1 cellular context compared by ENCODE assay signal in the genomic region with DNA sequence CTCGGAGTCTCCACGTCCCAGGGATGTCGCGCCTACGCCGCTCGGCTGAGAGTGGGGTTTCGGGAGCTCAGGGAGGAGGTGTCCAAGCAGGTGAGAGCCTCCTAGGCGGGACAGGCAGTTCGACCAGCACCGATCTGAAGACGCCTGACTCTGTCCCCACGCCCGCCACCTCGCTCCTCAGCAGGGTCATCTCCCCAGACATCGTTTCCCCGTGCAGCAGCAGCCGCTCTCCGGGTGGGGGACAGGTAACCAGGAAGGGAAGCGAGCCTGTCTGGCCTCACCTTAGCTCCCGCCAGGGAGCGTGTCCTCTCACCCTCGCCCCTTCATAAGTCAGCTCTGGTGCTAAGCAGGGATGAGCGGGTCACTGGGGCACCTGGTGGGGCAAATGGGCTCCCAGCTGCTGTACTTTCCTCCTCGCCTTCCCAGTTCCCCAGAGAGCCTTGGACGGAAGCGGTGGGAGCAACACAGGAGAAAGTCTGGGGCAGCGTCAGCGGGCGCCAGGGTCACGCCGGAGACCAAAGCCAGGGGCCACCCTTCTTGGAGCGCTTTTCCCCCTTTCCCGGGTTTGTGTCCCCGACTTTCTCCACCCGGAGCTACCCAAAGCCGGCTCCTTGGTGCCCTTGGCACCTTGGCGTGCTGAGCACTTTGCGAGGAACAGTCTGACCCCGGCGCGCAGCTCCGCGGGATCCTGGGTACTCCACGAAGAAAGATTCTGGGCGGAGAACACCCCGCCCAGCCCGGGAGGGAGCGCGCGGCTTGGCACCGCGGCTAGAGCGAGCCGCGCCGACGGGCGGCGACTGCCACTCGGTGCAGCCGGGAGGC.
TF ChIP-seq lines count a peak whose summit lies in the region.

No MANE protein-coding gene starts in this region.

TF ChIP-seq in GM23338, 12 proteins besides CTCF, POLR2A, EP300 and RAD21 (continued from another document):
- TF ChIP-seq, protein P1, sequence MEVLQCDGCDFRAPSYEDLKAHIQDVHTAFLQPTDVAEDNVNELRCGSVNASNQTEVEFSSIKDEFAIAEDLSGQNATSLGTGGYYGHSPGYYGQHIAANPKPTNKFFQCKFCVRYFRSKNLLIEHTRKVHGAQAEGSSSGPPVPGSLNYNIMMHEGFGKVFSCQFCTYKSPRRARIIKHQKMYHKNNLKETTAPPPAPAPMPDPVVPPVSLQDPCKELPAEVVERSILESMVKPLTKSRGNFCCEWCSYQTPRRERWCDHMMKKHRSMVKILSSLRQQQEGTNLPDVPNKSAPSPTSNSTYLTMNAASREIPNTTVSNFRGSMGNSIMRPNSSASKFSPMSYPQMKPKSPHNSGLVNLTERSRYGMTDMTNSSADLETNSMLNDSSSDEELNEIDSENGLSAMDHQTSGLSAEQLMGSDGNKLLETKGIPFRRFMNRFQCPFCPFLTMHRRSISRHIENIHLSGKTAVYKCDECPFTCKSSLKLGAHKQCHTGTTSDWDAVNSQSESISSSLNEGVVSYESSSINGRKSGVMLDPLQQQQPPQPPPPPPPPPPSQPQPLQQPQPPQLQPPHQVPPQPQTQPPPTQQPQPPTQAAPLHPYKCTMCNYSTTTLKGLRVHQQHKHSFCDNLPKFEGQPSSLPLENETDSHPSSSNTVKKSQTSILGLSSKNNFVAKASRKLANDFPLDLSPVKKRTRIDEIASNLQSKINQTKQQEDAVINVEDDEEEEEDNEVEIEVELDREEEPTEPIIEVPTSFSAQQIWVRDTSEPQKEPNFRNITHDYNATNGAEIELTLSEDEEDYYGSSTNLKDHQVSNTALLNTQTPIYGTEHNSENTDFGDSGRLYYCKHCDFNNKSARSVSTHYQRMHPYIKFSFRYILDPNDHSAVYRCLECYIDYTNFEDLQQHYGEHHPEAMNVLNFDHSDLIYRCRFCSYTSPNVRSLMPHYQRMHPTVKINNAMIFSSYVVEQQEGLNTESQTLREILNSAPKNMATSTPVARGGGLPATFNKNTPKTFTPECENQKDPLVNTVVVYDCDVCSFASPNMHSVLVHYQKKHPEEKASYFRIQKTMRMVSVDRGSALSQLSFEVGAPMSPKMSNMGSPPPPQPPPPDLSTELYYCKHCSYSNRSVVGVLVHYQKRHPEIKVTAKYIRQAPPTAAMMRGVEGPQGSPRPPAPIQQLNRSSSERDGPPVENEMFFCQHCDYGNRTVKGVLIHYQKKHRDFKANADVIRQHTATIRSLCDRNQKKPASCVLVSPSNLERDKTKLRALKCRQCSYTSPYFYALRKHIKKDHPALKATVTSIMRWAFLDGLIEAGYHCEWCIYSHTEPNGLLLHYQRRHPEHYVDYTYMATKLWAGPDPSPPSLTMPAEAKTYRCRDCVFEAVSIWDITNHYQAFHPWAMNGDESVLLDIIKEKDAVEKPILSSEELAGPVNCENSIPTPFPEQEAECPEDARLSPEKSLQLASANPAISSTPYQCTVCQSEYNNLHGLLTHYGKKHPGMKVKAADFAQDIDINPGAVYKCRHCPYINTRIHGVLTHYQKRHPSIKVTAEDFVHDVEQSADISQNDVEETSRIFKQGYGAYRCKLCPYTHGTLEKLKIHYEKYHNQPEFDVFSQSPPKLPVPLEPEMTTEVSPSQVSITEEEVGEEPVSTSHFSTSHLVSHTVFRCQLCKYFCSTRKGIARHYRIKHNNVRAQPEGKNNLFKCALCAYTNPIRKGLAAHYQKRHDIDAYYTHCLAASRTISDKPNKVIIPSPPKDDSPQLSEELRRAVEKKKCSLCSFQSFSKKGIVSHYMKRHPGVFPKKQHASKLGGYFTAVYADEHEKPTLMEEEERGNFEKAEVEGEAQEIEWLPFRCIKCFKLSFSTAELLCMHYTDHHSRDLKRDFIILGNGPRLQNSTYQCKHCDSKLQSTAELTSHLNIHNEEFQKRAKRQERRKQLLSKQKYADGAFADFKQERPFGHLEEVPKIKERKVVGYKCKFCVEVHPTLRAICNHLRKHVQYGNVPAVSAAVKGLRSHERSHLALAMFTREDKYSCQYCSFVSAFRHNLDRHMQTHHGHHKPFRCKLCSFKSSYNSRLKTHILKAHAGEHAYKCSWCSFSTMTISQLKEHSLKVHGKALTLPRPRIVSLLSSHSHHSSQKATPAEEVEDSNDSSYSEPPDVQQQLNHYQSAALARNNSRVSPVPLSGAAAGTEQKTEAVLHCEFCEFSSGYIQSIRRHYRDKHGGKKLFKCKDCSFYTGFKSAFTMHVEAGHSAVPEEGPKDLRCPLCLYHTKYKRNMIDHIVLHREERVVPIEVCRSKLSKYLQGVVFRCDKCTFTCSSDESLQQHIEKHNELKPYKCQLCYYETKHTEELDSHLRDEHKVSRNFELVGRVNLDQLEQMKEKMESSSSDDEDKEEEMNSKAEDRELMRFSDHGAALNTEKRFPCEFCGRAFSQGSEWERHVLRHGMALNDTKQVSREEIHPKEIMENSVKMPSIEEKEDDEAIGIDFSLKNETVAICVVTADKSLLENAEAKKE (CRISPR knock-in tag; IDR thresholded peaks at IDR 0.05): no peak
TF ChIP-seq in GM23338: peak in this region for 1.
